Comparison of ENCODE assay signal across 7 cellular contexts in the genomic region with DNA sequence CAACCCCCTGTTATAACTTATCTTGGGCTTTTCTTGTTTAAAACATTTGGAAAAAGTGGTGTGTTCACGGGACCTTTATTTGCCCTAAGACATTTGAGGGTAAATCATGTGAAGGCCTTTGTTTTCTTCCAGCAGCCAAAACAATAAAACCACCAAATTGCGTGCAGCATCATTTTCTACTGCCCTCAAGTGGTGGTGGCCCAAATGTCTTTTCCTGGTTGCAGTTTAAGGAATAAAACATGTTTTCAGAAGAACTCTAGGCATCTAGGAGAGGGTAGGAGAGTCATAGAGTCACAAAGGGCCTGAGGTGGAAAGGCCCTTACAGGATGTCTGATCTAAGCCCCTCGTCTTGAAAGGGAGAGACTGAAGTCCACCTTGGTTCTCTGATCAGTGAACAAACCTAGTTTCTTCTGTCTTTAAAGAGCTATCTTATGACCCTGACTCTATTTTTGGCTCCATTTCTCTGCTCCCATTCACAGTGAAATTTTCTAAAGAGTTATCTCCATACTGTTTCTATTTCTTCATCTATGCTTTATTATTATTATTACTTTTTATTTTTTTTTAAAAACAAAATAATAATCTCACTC. TPM values are rescaled to one million over a fixed set of nuclear protein-coding genes. Genes with fewer than 3 reads are reported as not detected.
DNase-seq lines count a peak whose midpoint lies in the region; ATAC-seq and TF ChIP-seq lines count a peak whose summit lies in the region.

No MANE protein-coding gene starts in this region.

- H3K4me1 ChIP-seq in body of pancreas, result no peaks in the 10 kb centered on the region

- peak; percentile 67 for ATAC-seq in HG03280 (IDR thresholded peaks at IDR 0.05; ENCODE audit: unreplicated experiment)
- ATAC-seq in body of pancreas, result peak; percentile 59

- intact Hi-C loops in body of pancreas (cut with DNase I), result no loop called here

- H3K9me3 ChIP-seq in body of pancreas, result no peaks in the 10 kb centered on the region

- DNase-seq in EH (ENCODE audit: low read depth), result peak; percentile 72
- DNase-seq in SHP77 (lab: John Stamatoyannopoulos, UW), result peak; percentile 11 to 33
- DNase-seq in body of pancreas, result peak; percentile 33 to 54 (median 43)
- peak; percentile 70 for DNase-seq in iPS-NIHi7 (ENCODE audit: extremely low spot score)
- DNase-seq in stimulated activated CD4-positive, alpha-beta T cell treated with anti-CD3 and anti-CD28 coated beads, Interleukin-4, amount 100 ng/mL, for 1 hour, result peak; percentile 13
- DNase-seq in NCI-H1930 (lab: John Stamatoyannopoulos, UW), result no peak

- H3K27me3 ChIP-seq in body of pancreas, result peaks cover 0 to 4% of the 10 kb centered on the region in 2 donors

- no peak overlapping the region for H3K27ac ChIP-seq in body of pancreas

- TF ChIP-seq CTCF in body of pancreas (IDR thresholded peaks at IDR 0.05), result peak; percentile 38 to 70 (median 59)

- no peaks in the 10 kb centered on the region for H3K36me3 ChIP-seq in body of pancreas (replicated peaks in 1 of 2; ENCODE audit: insufficient read depth in 1 of 2, low read depth in 2 of 2)

- WGBS in body of pancreas, 2 donors, result 13 to 14% methylated on average over 3 of the region's 3 CpGs

- TF ChIP-seq POLR2A in body of pancreas (IDR thresholded peaks at IDR 0.05), result no peak

- H3K4me3 ChIP-seq in body of pancreas, result no peak overlapping the region

RNA-seq across cellular contexts. Expression of a gene that starts 16.0 kb away (rescaled TPM):
- 10 to 100 TPM; 37.4 to 46.8 TPM for total RNA-seq in body of pancreas

Comparison
In these comparisons a context has a peak if more than half of its experiments do, and no peak if none do; other contexts are left out.
1. DNase-seq: peak in EH (single experiment), SHP77 (2 of 2), body of pancreas (4 of 4), iPS-NIHi7 (single experiment) and stimulated activated CD4-positive, alpha-beta T cell treated with anti-CD3 and anti-CD28 coated beads, Interleukin-4, amount 100 ng/mL, for 1 hour (single experiment); none in NCI-H1930 (0 of 2).